Comparison of ENCODE assay signal across 13 cellular contexts in genomic region chr4:1215347-1216075, GRCh38. TPM values are rescaled to one million over a fixed set of nuclear protein-coding genes. Genes with fewer than 3 reads are reported as not detected.
A peak's percentile ranks its signal among the peaks of the same experiment; 100 is the strongest.
DNase-seq lines count a peak whose midpoint lies in the region; ATAC-seq lines count a peak whose summit lies in the region.
"Had no signal": no experiment of that assay in that cellular context is flagged by ENCODE, and none has a peak within 500 bp of the region (broad histone marks: within the 10 kb centered on the region; RNA-seq: fewer than 3 reads in every experiment).

No MANE protein-coding gene starts in this region.

- peak overlapping the region; percentile 88 to 99 (median 96) for H3K4me2 ChIP-seq in BLaER1 treated with 17β-estradiol and CSF1 and Interleukin-3, amounts not matched to agents 10 nM and 100 nM

- H3K4me1 ChIP-seq in BLaER1 treated with 17β-estradiol and CSF1 and Interleukin-3, amounts not matched to agents 10 nM and 100 nM: peaks cover 63 to 98% (median 89%) of the 10 kb centered on the region in 10 experiments
- peaks cover 7 to 33% of the 10 kb centered on the region in 2 donors for H3K4me1 ChIP-seq in esophagus (ENCODE audit: control insufficient read depth in 2 of 2, insufficient read depth in 2 of 2, low read length in 1 of 2)

- ATAC-seq in GM19438 (IDR thresholded peaks at IDR 0.05; ENCODE audit: low read depth, unreplicated experiment): peak; percentile 60
- ATAC-seq in HG03432 (IDR thresholded peaks at IDR 0.05; ENCODE audit: unreplicated experiment): peak; percentile 30
- ATAC-seq: body of pancreas had no signal

- H3K4me3 ChIP-seq in BLaER1 treated with 17β-estradiol and CSF1 and Interleukin-3, amounts not matched to agents 10 nM and 100 nM: peak overlapping the region in 4 of 10 experiments; percentile 13 to 49 (median 21); a peak in 4 of 20 replicates
- H3K4me3 ChIP-seq in esophagus (ENCODE audit: low read depth in 1 of 2, low read length in 2 of 2): no peak overlapping the region
- H3K4me3 ChIP-seq: body of pancreas, skin epidermis had no signal

- DNase-seq in dermis blood vessel endothelial cell (no peak), 8988T (no peak), putamen (ENCODE audit: low spot score) (no peak)
- DNase-seq in stimulated activated CD4-positive, alpha-beta T cell treated with anti-CD3 and anti-CD28 coated beads, Interleukin-4, amount 100 ng/mL, for 1 hour: no peak
- DNase-seq: mammary epithelial cell; NCI-H1417 treated with DMSO at 0.1 percent for 48 hours; stimulated activated naive CD4-positive, alpha-beta T cell had no signal

- peaks cover 0 to 3% (median 0%) of the 10 kb centered on the region in 11 experiments; a peak in 2 of 22 replicates for H3K27me3 ChIP-seq in BLaER1 treated with 17β-estradiol and CSF1 and Interleukin-3, amounts not matched to agents 10 nM and 100 nM
- H3K27me3 ChIP-seq in esophagus (ENCODE audit: control insufficient read depth in 1 of 2, insufficient read depth in 2 of 2, low read length in 2 of 2): no peaks in the 10 kb centered on the region
- H3K27me3 ChIP-seq: body of pancreas had no signal

- peak overlapping the region in 6 of 11 experiments; percentile 85 to 95 (median 91); a peak in 10 of 22 replicates for H3K27ac ChIP-seq in BLaER1 treated with 17β-estradiol and CSF1 and Interleukin-3, amounts not matched to agents 10 nM and 100 nM
- peak overlapping the region; percentile 42 to 46 for H3K27ac ChIP-seq in esophagus (ENCODE audit: low read depth in 2 of 2, low read length in 1 of 2)

- H3K9ac ChIP-seq in BLaER1 treated with 17β-estradiol and CSF1 and Interleukin-3, amounts not matched to agents 10 nM and 100 nM: peak overlapping the region in 7 of 11 experiments; percentile 27 to 84 (median 80); a peak in 8 of 22 replicates

- WGBS in esophagus, 2 donors: 63 to 70% methylated on average over 26 of the region's 26 CpGs

- peaks cover 64 to 100% (median 95%) of the 10 kb centered on the region in 11 experiments for H4K20me1 ChIP-seq in BLaER1 treated with 17β-estradiol and CSF1 and Interleukin-3, amounts not matched to agents 10 nM and 100 nM

- peaks cover 55 to 64% (median 61%) of the 10 kb centered on the region in 11 experiments for H3K36me3 ChIP-seq in BLaER1 treated with 17β-estradiol and CSF1 and Interleukin-3, amounts not matched to agents 10 nM and 100 nM
- peaks cover 3 to 60% of the 10 kb centered on the region in 2 donors for H3K36me3 ChIP-seq in esophagus (ENCODE audit: control insufficient read depth in 2 of 2, insufficient read depth in 2 of 2, low read length in 1 of 2)

- no peaks in the 10 kb centered on the region for H3K9me3 ChIP-seq in BLaER1 treated with 17β-estradiol and CSF1 and Interleukin-3, amounts not matched to agents 10 nM and 100 nM (replicated peaks in 1 of 11)
- no peaks in the 10 kb centered on the region for H3K9me3 ChIP-seq in esophagus (ENCODE audit: control insufficient read depth in 2 of 2, insufficient read depth in 1 of 2, low read depth in 1 of 2, low read length in 1 of 2)
- H3K9me3 ChIP-seq: body of pancreas had no signal

RNA-seq across cellular contexts. Expression of gene CTBP1, which starts 33.4 kb away (rescaled TPM):
- polyA plus RNA-seq in esophagus: 10 to 100 TPM; 71.7 to 87.2 TPM
- 268 and 424 TPM in 2 replicates for total RNA-seq in dermis blood vessel endothelial cell

RNA-seq across cellular contexts. Expression of gene SPON2, which starts 43.1 kb away (rescaled TPM):
- 10 to 100 TPM; 17.0 to 26.9 TPM for polyA plus RNA-seq in esophagus
- total RNA-seq in dermis blood vessel endothelial cell: 0.65 and 1.5 TPM in 2 replicates
